In genomic region chr15:92903588-92903955, GRCh38 we compare ENCODE assay signal across 8 cellular contexts. TPM values are rescaled to one million over a fixed set of nuclear protein-coding genes. Genes with fewer than 3 reads are reported as not detected.
DNase-seq lines count a peak whose midpoint lies in the region; ATAC-seq and TF ChIP-seq lines count a peak whose summit lies in the region.

No MANE protein-coding gene starts in this region.

- peak overlapping the region; percentile 72 for H3K4me3 ChIP-seq in AG10803 (ENCODE audit: low read length)
- no peak overlapping the region for H3K4me3 ChIP-seq in KMS-11 (IDR thresholded peaks at IDR 0.05; ENCODE audit: insufficient read depth, low read depth, low read length)

- H3K4me2 ChIP-seq in KMS-11, result peak overlapping the region; percentile 99

- H3K9ac ChIP-seq in KMS-11, result peak overlapping the region; percentile 99

- H3K79me2 ChIP-seq in KMS-11 (ENCODE audit: insufficient read depth, low read depth), result peaks cover 96% of the 10 kb centered on the region

- DNase-seq in AG10803 (ENCODE audit: low read depth), result no peak
- no peak for DNase-seq in central memory CD8-positive, alpha-beta T cell (ENCODE audit: low spot score in 2 of 2)
- DNase-seq in naive B cell, result no peak
- DNase-seq in SK-N-DZ (ENCODE audit: low spot score), result no peak
- no peak for DNase-seq in NCI-H446 (lab: John Stamatoyannopoulos, UW)
- DNase-seq in left lobe of liver (ENCODE audit: low spot score), result no peak
- no peak for DNase-seq in NCI-H1417 (lab: John Stamatoyannopoulos, UW)

- no peaks in the 10 kb centered on the region for H4K20me1 ChIP-seq in KMS-11 (ENCODE audit: insufficient read depth)

- peaks cover 7% of the 10 kb centered on the region for H3K9me3 Mint-ChIP-seq in central memory CD8-positive, alpha-beta T cell
- H3K9me3 Mint-ChIP-seq in naive B cell, result peaks cover 0 to 7% (median 0%) of the 10 kb centered on the region in 7 donors

- TF ChIP-seq CTCF in AG10803 (conservative IDR thresholded peaks at IDR 0.05; ENCODE audit: low read length) (no peak), KMS-11 (conservative IDR thresholded peaks at IDR 0.05; ENCODE audit: low read depth, low read length) (no peak)

- H3K27me3 ChIP-seq in KMS-11 (ENCODE audit: insufficient read depth, low read depth), result no peaks in the 10 kb centered on the region

- H3K36me3 Mint-ChIP-seq in central memory CD8-positive, alpha-beta T cell (ENCODE audit: insufficient read depth), result peaks cover 52% of the 10 kb centered on the region
- peaks cover 11 to 19% of the 10 kb centered on the region in 2 donors for H3K36me3 Mint-ChIP-seq in naive B cell

- peak overlapping the region; percentile 89 for H3K4me3 Mint-ChIP-seq in central memory CD8-positive, alpha-beta T cell
- H3K4me3 Mint-ChIP-seq in naive B cell, result peak overlapping the region; percentile 86 to 100 (median 94)

- no peak for ATAC-seq in central memory CD8-positive, alpha-beta T cell (replicated peaks; ENCODE audit: extremely low read depth, poor library complexity, severe bottlenecking)
- no peak for ATAC-seq in naive B cell (ENCODE audit: low read depth in 2 of 2)
- no peak for ATAC-seq in left lobe of liver

- peak overlapping the region; percentile 98 for H3K27ac Mint-ChIP-seq in central memory CD8-positive, alpha-beta T cell (ENCODE audit: low read depth)
- H3K27ac Mint-ChIP-seq in naive B cell, result peak overlapping the region; percentile 99 to 100 (median 100)

- H3K27me3 Mint-ChIP-seq in central memory CD8-positive, alpha-beta T cell, result no peaks in the 10 kb centered on the region
- no peaks in the 10 kb centered on the region for H3K27me3 Mint-ChIP-seq in naive B cell

- peaks cover 68% of the 10 kb centered on the region for H3K4me1 Mint-ChIP-seq in central memory CD8-positive, alpha-beta T cell
- peaks cover 56 to 70% (median 58%) of the 10 kb centered on the region in 3 donors for H3K4me1 Mint-ChIP-seq in naive B cell

- peaks cover 58% of the 10 kb centered on the region for H3K4me1 ChIP-seq in KMS-11 (ENCODE audit: low read depth, poor library complexity, severe bottlenecking)

- H3K27ac ChIP-seq in KMS-11, result peak overlapping the region; percentile 99

- H2AFZ ChIP-seq in KMS-11 (ENCODE audit: low read depth), result no peak overlapping the region

- H3K36me3 ChIP-seq in KMS-11 (ENCODE audit: insufficient read depth), result no peaks in the 10 kb centered on the region

RNA-seq across cellular contexts. Expression of gene CHD2, which starts 3.4 kb away (rescaled TPM):
- 100 to 1,000 TPM in 1 of 6 donors, 10 to 100 TPM in 5; 41.6 to 134 (median 85.2) TPM for polyA plus RNA-seq in naive B cell (ENCODE audit: low read depth in 6 of 6)
- 31.4 and 38.8 TPM in 2 replicates for polyA plus RNA-seq in SK-N-DZ (2014; cell fraction: cytosol; rRNA removed)
- polyA plus RNA-seq in SK-N-DZ (2014; cell fraction: nucleus; rRNA removed), result 60.9 and 82.1 TPM in 2 replicates
- total RNA-seq in left lobe of liver, result 53.1 TPM
